In the genomic region with DNA sequence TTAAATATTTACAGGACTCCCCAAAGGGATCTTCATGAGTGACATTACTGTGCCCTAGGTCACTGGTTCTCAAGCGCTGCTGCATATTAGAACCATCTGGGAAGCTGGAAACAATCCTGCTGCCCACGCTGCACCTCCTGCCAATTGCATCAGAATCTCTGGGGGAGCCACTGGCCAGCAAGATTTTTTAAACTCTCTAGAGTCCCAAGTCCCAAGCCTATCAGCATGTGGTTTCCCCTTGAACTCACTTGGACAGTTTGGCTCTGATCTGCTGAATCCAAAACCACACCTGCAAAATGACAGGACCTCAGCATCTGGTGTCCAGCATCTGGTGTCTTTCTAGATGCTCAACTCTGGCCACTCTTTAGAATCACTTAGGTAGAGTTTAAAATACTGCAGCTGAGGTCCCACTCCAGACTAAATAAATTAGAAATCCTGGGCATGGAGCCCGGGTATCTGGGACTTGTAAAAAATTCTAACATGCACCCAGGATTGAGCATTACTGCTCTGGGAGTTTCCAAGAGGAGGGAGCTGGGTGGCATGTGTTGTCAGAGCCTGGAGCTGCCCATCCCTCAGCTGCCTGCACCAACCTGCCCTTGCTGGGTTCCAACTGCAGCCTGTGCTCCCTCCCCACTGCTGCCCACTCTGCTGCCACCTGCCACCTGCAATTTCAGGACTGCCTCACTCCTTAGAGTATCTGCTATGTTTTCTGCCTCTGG, we compare ENCODE assay signal across 11 cellular contexts.
DNase-seq lines count a peak whose midpoint lies in the region; ATAC-seq and TF ChIP-seq lines count a peak whose summit lies in the region.
"Had no signal": no experiment of that assay in that cellular context is flagged by ENCODE, and none has a peak within 500 bp of the region (broad histone marks: within the 10 kb centered on the region; RNA-seq: fewer than 3 reads in every experiment).

No MANE protein-coding gene starts in this region.

- H3K4me1 ChIP-seq in fibroblast of lung (ENCODE audit: control insufficient read depth, extremely low read depth, insufficient read depth, low read length): peaks cover 10% of the 10 kb centered on the region
- peaks cover 37% of the 10 kb centered on the region for H3K4me1 ChIP-seq in skeletal muscle satellite cell (ENCODE audit: control insufficient read depth, insufficient read depth, low read length)

- peak; percentile 8 for ATAC-seq in GM18517 (IDR thresholded peaks at IDR 0.05; ENCODE audit: unreplicated experiment)
- ATAC-seq in HG03045 (IDR thresholded peaks at IDR 0.05; ENCODE audit: unreplicated experiment): no peak

- H3K27me3 ChIP-seq in fibroblast of lung (ENCODE audit: control insufficient read depth, insufficient read depth, low read length): no peaks in the 10 kb centered on the region
- no peaks in the 10 kb centered on the region for H3K27me3 ChIP-seq in skeletal muscle satellite cell (ENCODE audit: control insufficient read depth, insufficient read depth, low read length)
- H3K27me3 ChIP-seq: hepatocyte, neutrophil had no signal

- no peaks in the 10 kb centered on the region for H3K79me2 ChIP-seq in fibroblast of lung (ENCODE audit: control insufficient read depth, insufficient read depth, low read length)
- H3K79me2 ChIP-seq: hepatocyte had no signal

- no peak overlapping the region for H2AFZ ChIP-seq in fibroblast of lung (ENCODE audit: low read length)
- H2AFZ ChIP-seq: hepatocyte had no signal

- H3K4me3 ChIP-seq in fibroblast of lung (replicated peaks in 1 of 4; ENCODE audit: control extremely low read depth in 1 of 4, insufficient read depth in 1 of 4, low read depth in 3 of 4, low read length in 4 of 4) (no peak overlapping the region), skeletal muscle satellite cell (ENCODE audit: low read length) (peak overlapping the region; percentile 50)
- H3K4me3 ChIP-seq: hepatocyte had no signal

- DNase-seq in NCI-H2171 treated with DMSO at 0.1 percent for 48 hours (lab: John Stamatoyannopoulos, UW): peak; percentile 62
- DNase-seq in fibroblast of lung (ENCODE audit: low read depth in 2 of 2): peak; percentile 70 to 78
- no peak for DNase-seq in A172 (ENCODE audit: low spot score)
- no peak for DNase-seq in HuH-7 (ENCODE audit: low spot score)
- DNase-seq in stimulated activated CD4-positive, alpha-beta T cell treated with anti-CD3 and anti-CD28 coated beads, Interleukin-12 subunit alpha, Interleukin-12 subunit beta, amount 100 ng/mL, for 4 hours: no peak
- DNase-seq: activated CD4-positive, alpha-beta memory T cell treated with anti-CD3 and anti-CD28 coated beads for 36 hours had no signal

- H3K36me3 ChIP-seq in fibroblast of lung (ENCODE audit: control insufficient read depth, insufficient read depth, low read length) (no peaks in the 10 kb centered on the region), skeletal muscle satellite cell (ENCODE audit: insufficient read depth, low read length) (no peaks in the 10 kb centered on the region)
- H3K36me3 ChIP-seq: neutrophil had no signal

- H3K9ac ChIP-seq in fibroblast of lung (ENCODE audit: insufficient read depth, low read length) (no peak overlapping the region), skeletal muscle satellite cell (ENCODE audit: low read depth, low read length) (peak overlapping the region; percentile 67)

- no peak overlapping the region for H3K27ac ChIP-seq in fibroblast of lung (ENCODE audit: insufficient read depth, low read length)
- H3K27ac ChIP-seq: hepatocyte, neutrophil had no signal

- TF ChIP-seq CTCF in fibroblast of lung (conservative IDR thresholded peaks at IDR 0.05 in 1 of 2, IDR thresholded peaks at IDR 0.05 in 1 of 2; ENCODE audit: low read depth in 1 of 2, low read length in 2 of 2): no peak

- no peaks in the 10 kb centered on the region for H4K20me1 ChIP-seq in fibroblast of lung (ENCODE audit: control insufficient read depth, extremely low read depth, insufficient read depth, low read length)

- H3K4me2 ChIP-seq in fibroblast of lung (ENCODE audit: extremely low read depth, insufficient read depth, low read length) (peak overlapping the region; percentile 53), skeletal muscle satellite cell (ENCODE audit: low read length) (peak overlapping the region; percentile 74)
- H3K4me2 ChIP-seq: hepatocyte had no signal

- no peaks in the 10 kb centered on the region for H3K9me3 ChIP-seq in fibroblast of lung (ENCODE audit: control insufficient read depth, insufficient read depth, low read depth, low read length)
- no peaks in the 10 kb centered on the region for H3K9me3 ChIP-seq in skeletal muscle satellite cell (replicated peaks; ENCODE audit: low read length)
- H3K9me3 ChIP-seq: neutrophil had no signal

Comparison
In these comparisons a context has a peak if more than half of its experiments do, and no peak if none do; other contexts are left out.
1. DNase-seq: peak in NCI-H2171 treated with DMSO at 0.1 percent for 48 hours (single experiment) and fibroblast of lung (2 of 2); none in A172 (single experiment), HuH-7 (single experiment) and stimulated activated CD4-positive, alpha-beta T cell treated with anti-CD3 and anti-CD28 coated beads, Interleukin-12 subunit alpha, Interleukin-12 subunit beta, amount 100 ng/mL, for 4 hours (single experiment).